19 cellular contexts compared by ENCODE assay signal in the genomic region with DNA sequence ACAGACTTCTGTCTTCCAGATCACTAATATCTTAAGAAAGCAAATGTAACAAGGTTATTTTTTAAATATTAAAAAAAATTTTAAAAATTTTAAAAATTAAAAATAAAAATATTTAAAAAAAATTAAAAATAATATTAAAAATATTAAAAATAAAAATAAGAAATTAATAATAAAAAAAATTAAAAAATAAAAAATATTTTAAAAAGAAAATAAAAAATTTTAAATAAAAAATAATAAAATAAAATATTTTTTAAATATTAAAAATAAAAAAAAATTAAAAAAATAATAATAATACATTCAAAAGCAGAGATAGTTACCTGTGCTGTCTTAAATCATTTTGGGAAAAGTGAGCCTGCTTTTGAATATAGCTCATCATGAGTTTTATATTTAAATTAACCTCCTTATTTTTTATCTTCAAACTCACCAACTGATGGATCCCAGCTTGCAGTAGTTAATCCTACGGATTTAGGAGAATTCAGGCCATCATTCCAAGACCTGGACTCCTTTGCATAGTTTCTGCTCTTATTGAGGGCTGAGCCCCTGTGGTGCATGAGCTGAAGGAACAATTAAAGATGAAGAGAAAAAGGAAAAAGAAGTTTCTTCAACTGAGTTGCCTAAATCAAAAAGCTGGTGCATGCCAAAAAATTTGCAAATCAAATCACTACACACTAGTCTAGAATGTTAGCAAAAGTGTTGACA.
"Had no signal": no experiment of that assay in that cellular context is flagged by ENCODE, and none has a peak within 500 bp of the region (broad histone marks: within the 10 kb centered on the region; RNA-seq: fewer than 3 reads in every experiment).

No MANE protein-coding gene starts in this region.

- H3K36me3 ChIP-seq: ascending aorta, brain microvascular endothelial cell, left lung, prostate gland, transverse colon, uterus had no signal

- H3K4me1 ChIP-seq: ascending aorta, foreskin keratinocyte, prostate gland, transverse colon, uterus had no signal

- H3K27me3 ChIP-seq: ascending aorta, brain microvascular endothelial cell, foreskin keratinocyte, left lung, transverse colon, uterus had no signal

- H3K9me3 ChIP-seq: ascending aorta, left lung, prostate gland, transverse colon, uterus had no signal

- H3K4me3 Mint-ChIP-seq: activated T-cell treated with anti-CD3 and anti-CD28 coated beads, Interleukin-2, amount 50 U/mL, for 24 hours; activated T-helper 17 cell treated with anti-CD3 and anti-CD28 coated beads, Interleukin-2, amount 50 U/mL, for 72 hours; naive B cell; stimulated activated naive CD8-positive, alpha-beta T cell treated with anti-CD3 and anti-CD28 coated beads, Interleukin-15, Interleukin-2, amounts not matched to agents 100 ng/mL and 50 ng/mL, for 24 hours had no signal

- H3K9me3 Mint-ChIP-seq: activated naive CD4-positive, alpha-beta T cell treated with anti-CD3 and anti-CD28 coated beads, Interleukin-2, amount 50 U/mL, for 72 hours; activated T-cell treated with anti-CD3 and anti-CD28 coated beads, Interleukin-2, amount 50 U/mL, for 24 hours; activated T-helper 17 cell treated with anti-CD3 and anti-CD28 coated beads, Interleukin-2, amount 50 U/mL, for 72 hours; stimulated activated naive CD8-positive, alpha-beta T cell treated with anti-CD3 and anti-CD28 coated beads, Interleukin-15, Interleukin-2, amounts not matched to agents 100 ng/mL and 50 ng/mL, for 24 hours had no signal

- H3K27me3 Mint-ChIP-seq: activated T-cell treated with anti-CD3 and anti-CD28 coated beads, Interleukin-2, amount 50 U/mL, for 24 hours; stimulated activated naive CD8-positive, alpha-beta T cell treated with anti-CD3 and anti-CD28 coated beads, Interleukin-15, Interleukin-2, amounts not matched to agents 100 ng/mL and 50 ng/mL, for 24 hours had no signal

- H3K4me3 ChIP-seq: ascending aorta, left lung, lung, prostate gland, transverse colon, uterus had no signal

- H3K36me3 Mint-ChIP-seq: activated naive CD4-positive, alpha-beta T cell treated with anti-CD3 and anti-CD28 coated beads, Interleukin-2, amount 50 U/mL, for 72 hours; naive B cell had no signal

- ATAC-seq: activated naive CD4-positive, alpha-beta T cell treated with anti-CD3 and anti-CD28 coated beads, Interleukin-2, amount 50 U/mL, for 72 hours; activated T-helper 17 cell treated with anti-CD3 and anti-CD28 coated beads, Interleukin-2, amount 50 U/mL, for 72 hours; foreskin keratinocyte; left lung had no signal

- H3K27ac Mint-ChIP-seq: activated naive CD4-positive, alpha-beta T cell treated with anti-CD3 and anti-CD28 coated beads, Interleukin-2, amount 50 U/mL, for 72 hours; activated T-cell treated with anti-CD3 and anti-CD28 coated beads, Interleukin-2, amount 50 U/mL, for 24 hours; activated T-helper 17 cell treated with anti-CD3 and anti-CD28 coated beads, Interleukin-2, amount 50 U/mL, for 72 hours; stimulated activated naive CD8-positive, alpha-beta T cell treated with anti-CD3 and anti-CD28 coated beads, Interleukin-15, Interleukin-2, amounts not matched to agents 100 ng/mL and 50 ng/mL, for 24 hours had no signal

- H3K27ac ChIP-seq: ascending aorta, brain microvascular endothelial cell, foreskin keratinocyte, left lung, prostate gland, transverse colon, uterus had no signal

- H3K4me1 Mint-ChIP-seq: activated T-helper 17 cell treated with anti-CD3 and anti-CD28 coated beads, Interleukin-2, amount 50 U/mL, for 72 hours; naive B cell had no signal

- DNase-seq: activated T-cell treated with anti-CD3 and anti-CD28 coated beads, Interleukin-2, amount 50 U/mL, for 24 hours; brain microvascular endothelial cell; caudate nucleus; dermis blood vessel endothelial cell; effector CD8-positive, alpha-beta T cell; foreskin keratinocyte; left lung; naive B cell; stimulated activated CD4-positive, alpha-beta T cell treated with anti-CD3 and anti-CD28 coated beads, Interleukin-12 subunit alpha, Interleukin-12 subunit beta, amount 100 ng/mL, for 4 hours; stimulated activated CD4-positive, alpha-beta T cell treated with anti-CD3 and anti-CD28 coated beads, Interleukin-4, amount 100 ng/mL, for 4 hours; substantia nigra; transverse colon; uterus had no signal
